ENCODE assay signal across 29 cellular contexts in the genomic region with DNA sequence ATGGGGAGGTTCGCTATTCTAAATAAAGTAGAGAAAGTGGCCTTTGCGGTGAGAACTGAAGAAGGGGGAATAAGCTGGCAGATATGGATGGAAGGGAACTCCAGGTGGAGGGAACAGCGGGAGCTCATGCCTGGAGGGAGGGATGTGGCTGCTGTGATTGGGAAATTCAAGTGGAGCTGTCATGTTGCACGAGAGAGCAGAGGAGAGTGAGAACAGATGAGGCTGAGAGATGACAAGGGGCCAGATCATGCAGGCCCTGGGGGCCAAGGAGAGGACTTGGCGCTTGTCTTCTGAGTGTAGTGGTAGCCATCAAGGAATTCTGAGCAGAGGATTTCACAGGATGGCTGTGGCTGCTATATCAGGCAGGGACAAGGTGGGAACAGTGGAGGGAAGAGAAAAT.
"Had no signal": no experiment of that assay in that cellular context is flagged by ENCODE, and none has a peak within 500 bp of the region (broad histone marks: within the 10 kb centered on the region; RNA-seq: fewer than 3 reads in every experiment).

No MANE protein-coding gene starts in this region.

- H3K9me3 ChIP-seq: gastrocnemius medialis, lower lobe of right lung, neutrophil, ovary, prostate gland, sigmoid colon, upper lobe of left lung had no signal

- H3K4me1 Mint-ChIP-seq: activated B cell treated with CpG ODN at 0.5 μM for 24 hours; activated T-helper 17 cell treated with anti-CD3 and anti-CD28 coated beads, Interleukin-2, amount 50 U/mL, for 72 hours; central memory CD8-positive, alpha-beta T cell; stimulated activated memory B cell treated with anti-CD40 and anti-IgM and Interleukin-4, amounts not matched to agents 10 μg/mL and 1 μg/mL and 100 μg/mL, for 72 hours; stimulated activated naive CD8-positive, alpha-beta T cell treated with anti-CD3 and anti-CD28 coated beads, Interleukin-15, amount 100 ng/mL, for 72 hours; T-cell had no signal

- H3K9me3 Mint-ChIP-seq: activated B cell treated with CpG ODN at 0.5 μM for 24 hours; activated CD8-positive, alpha-beta T cell treated with anti-CD3 and anti-CD28 coated beads for 36 hours; central memory CD8-positive, alpha-beta T cell; dendritic cell treated with granulocyte-macrophage colony-stimulating factor and Interleukin-4, amounts not matched to agents 40 ng/mL and 50 ng/mL, for 4 days; nephron; stimulated activated memory B cell treated with anti-CD40 and anti-IgM and Interleukin-4, amounts not matched to agents 10 μg/mL and 1 μg/mL and 100 μg/mL, for 72 hours; T-helper 2 cell treated with Interferon-gamma antibody and Interleukin-4, amounts not matched to agents 5 μg/mL and 100 μg/mL, for 36 hours had no signal

- H3K4me3 ChIP-seq: gastrocnemius medialis, hepatocyte, lower lobe of right lung, ovary, prostate gland, sigmoid colon, upper lobe of left lung had no signal

- ATAC-seq: activated CD8-positive, alpha-beta T cell treated with anti-CD3 and anti-CD28 coated beads for 36 hours; activated T-cell treated with anti-CD3 and anti-CD28 coated beads, Interleukin-2, amount 50 U/mL, for 4 hours; activated T-helper 17 cell treated with anti-CD3 and anti-CD28 coated beads, Interleukin-2, amount 50 U/mL, for 72 hours; gastrocnemius medialis; lower lobe of right lung; stimulated activated memory B cell treated with anti-CD40 and anti-IgM and Interleukin-4, amounts not matched to agents 10 μg/mL and 1 μg/mL and 100 μg/mL, for 72 hours; stimulated activated naive CD8-positive, alpha-beta T cell treated with anti-CD3 and anti-CD28 coated beads, Interleukin-15, amount 100 ng/mL, for 72 hours; T-cell had no signal

- H3K27me3 Mint-ChIP-seq: activated B cell treated with CpG ODN at 0.5 μM for 24 hours; activated CD8-positive, alpha-beta T cell treated with anti-CD3 and anti-CD28 coated beads for 36 hours; activated T-helper 17 cell treated with anti-CD3 and anti-CD28 coated beads, Interleukin-2, amount 50 U/mL, for 72 hours; central memory CD8-positive, alpha-beta T cell; dendritic cell treated with granulocyte-macrophage colony-stimulating factor and Interleukin-4, amounts not matched to agents 40 ng/mL and 50 ng/mL, for 4 days; stimulated activated memory B cell treated with anti-CD40 and anti-IgM and Interleukin-4, amounts not matched to agents 10 μg/mL and 1 μg/mL and 100 μg/mL, for 72 hours; stimulated activated naive CD8-positive, alpha-beta T cell treated with anti-CD3 and anti-CD28 coated beads, Interleukin-15, amount 100 ng/mL, for 72 hours; T-cell had no signal

- H3K27ac ChIP-seq: gastrocnemius medialis, hepatocyte, lower lobe of right lung, neutrophil, ovary, prostate gland, sigmoid colon, upper lobe of left lung had no signal

- H3K4me1 ChIP-seq: lower lobe of right lung, prostate gland, sigmoid colon, upper lobe of left lung had no signal

- H3K27me3 ChIP-seq: gastrocnemius medialis, hepatocyte, neutrophil, ovary, sigmoid colon, upper lobe of left lung had no signal

- H3K27ac Mint-ChIP-seq: activated B cell treated with CpG ODN at 0.5 μM for 24 hours; activated CD8-positive, alpha-beta T cell treated with anti-CD3 and anti-CD28 coated beads for 36 hours; activated T-helper 17 cell treated with anti-CD3 and anti-CD28 coated beads, Interleukin-2, amount 50 U/mL, for 72 hours; dendritic cell treated with granulocyte-macrophage colony-stimulating factor and Interleukin-4, amounts not matched to agents 40 ng/mL and 50 ng/mL, for 4 days; nephron; stimulated activated memory B cell treated with anti-CD40 and anti-IgM and Interleukin-4, amounts not matched to agents 10 μg/mL and 1 μg/mL and 100 μg/mL, for 72 hours; T-cell; T-helper 2 cell treated with Interferon-gamma antibody and Interleukin-4, amounts not matched to agents 5 μg/mL and 100 μg/mL, for 36 hours had no signal

- DNase-seq: activated B cell treated with CpG ODN at 0.5 μM for 24 hours; activated CD4-positive, alpha-beta T cell treated with anti-CD3 and anti-CD28 coated beads, Interleukin-2, amount 50 U/mL, for 1 hour; activated CD8-positive, alpha-beta T cell treated with anti-CD3 and anti-CD28 coated beads for 36 hours; activated gamma-delta T cell treated with Interleukin-2 at 50 U/mL for 16 hours; activated naive CD4-positive, alpha-beta T cell treated with anti-CD3 and anti-CD28 coated beads, Interleukin-2, amount 50 U/mL, for 16 hours; activated T-cell treated with anti-CD3 and anti-CD28 coated beads, Interleukin-2, amount 50 U/mL, for 4 hours; amygdala; effector CD8-positive, alpha-beta T cell; gastrocnemius medialis; glutamatergic neuron; lower lobe of right lung; ovary; retina; sigmoid colon; small intestine; stimulated activated CD4-positive, alpha-beta T cell treated with anti-CD3 and anti-CD28 coated beads, Interleukin-4, amount 100 ng/mL, for 24 hours; stimulated activated naive CD8-positive, alpha-beta T cell treated with anti-CD3 and anti-CD28 coated beads, Interleukin-15, amount 100 ng/mL, for 72 hours; substantia nigra; T-cell; upper lobe of left lung had no signal

- H3K4me3 Mint-ChIP-seq: activated B cell treated with CpG ODN at 0.5 μM for 24 hours; activated CD8-positive, alpha-beta T cell treated with anti-CD3 and anti-CD28 coated beads for 36 hours; activated T-cell treated with anti-CD3 and anti-CD28 coated beads, Interleukin-2, amount 50 U/mL, for 4 hours; activated T-helper 17 cell treated with anti-CD3 and anti-CD28 coated beads, Interleukin-2, amount 50 U/mL, for 72 hours; central memory CD8-positive, alpha-beta T cell; dendritic cell treated with granulocyte-macrophage colony-stimulating factor and Interleukin-4, amounts not matched to agents 40 ng/mL and 50 ng/mL, for 4 days; nephron; stimulated activated memory B cell treated with anti-CD40 and anti-IgM and Interleukin-4, amounts not matched to agents 10 μg/mL and 1 μg/mL and 100 μg/mL, for 72 hours; stimulated activated naive CD8-positive, alpha-beta T cell treated with anti-CD3 and anti-CD28 coated beads, Interleukin-15, amount 100 ng/mL, for 72 hours; T-cell; T-helper 2 cell treated with Interferon-gamma antibody and Interleukin-4, amounts not matched to agents 5 μg/mL and 100 μg/mL, for 36 hours had no signal

- H3K36me3 ChIP-seq: gastrocnemius medialis, lower lobe of right lung, neutrophil, ovary, prostate gland, sigmoid colon, upper lobe of left lung had no signal
